1 cellular context compared by ENCODE assay signal in genomic region chr19:18439910-18440237, GRCh38.
TF ChIP-seq lines count a peak whose summit lies in the region.

No MANE protein-coding gene starts in this region.

TF ChIP-seq in H1, 55 proteins besides CTCF, POLR2A, EP300 and RAD21:
- TF ChIP-seq BACH1 (IDR thresholded peaks at IDR 0.05; ENCODE audit: low read length), result no peak
- no peak for TF ChIP-seq TBP (IDR thresholded peaks at IDR 0.05; ENCODE audit: low read depth, low read length)
- TF ChIP-seq HDAC2 (IDR thresholded peaks at IDR 0.05; ENCODE audit: borderline replicate concordance in 1 of 2, low read depth in 2 of 2, low read length in 2 of 2), result no peak
- TF ChIP-seq CBX5 (IDR thresholded peaks at IDR 0.05; ENCODE audit: low read depth, low read length), result no peak
- TF ChIP-seq TAF7 (optimal IDR thresholded peaks at IDR 0.05; ENCODE audit: borderline replicate concordance, low read depth, low read length), result no peak
- TF ChIP-seq NANOG (IDR thresholded peaks at IDR 0.05; ENCODE audit: insufficient read depth, low read depth, low read length, poor library complexity, severe bottlenecking), result no peak
- no peak for TF ChIP-seq CHD2 (IDR thresholded peaks at IDR 0.05; ENCODE audit: low read length)
- no peak for TF ChIP-seq FOSL1 (IDR thresholded peaks at IDR 0.05; ENCODE audit: insufficient read depth, low read depth, low read length)
- no peak for TF ChIP-seq GTF2F1 (IDR thresholded peaks at IDR 0.05; ENCODE audit: borderline replicate concordance, low read depth, low read length)
- no peak for TF ChIP-seq TAF1 (IDR thresholded peaks at IDR 0.05; ENCODE audit: low read depth, low read length)
- no peak for TF ChIP-seq CEBPB (IDR thresholded peaks at IDR 0.05; ENCODE audit: low read depth, low read length)
- no peak for TF ChIP-seq USF2 (IDR thresholded peaks at IDR 0.05; ENCODE audit: low read length)
- no peak for TF ChIP-seq RNF2 (IDR thresholded peaks at IDR 0.05; ENCODE audit: borderline replicate concordance, low read depth, low read length, missing control alignments, poor library complexity, severe bottlenecking)
- TF ChIP-seq EZH2 (IDR thresholded peaks at IDR 0.05; ENCODE audit: low read depth, low read length, severe bottlenecking), result no peak
- no peak for TF ChIP-seq SAP30 (IDR thresholded peaks at IDR 0.05; ENCODE audit: insufficient read depth, insufficient replicate concordance, low read length)
- TF ChIP-seq HDAC6 (IDR thresholded peaks at IDR 0.05; ENCODE audit: low read depth, low read length), result no peak
TF ChIP-seq in H1: peak in this region for 0.
